Comparison of ENCODE assay signal across 19 cellular contexts in the genomic region with DNA sequence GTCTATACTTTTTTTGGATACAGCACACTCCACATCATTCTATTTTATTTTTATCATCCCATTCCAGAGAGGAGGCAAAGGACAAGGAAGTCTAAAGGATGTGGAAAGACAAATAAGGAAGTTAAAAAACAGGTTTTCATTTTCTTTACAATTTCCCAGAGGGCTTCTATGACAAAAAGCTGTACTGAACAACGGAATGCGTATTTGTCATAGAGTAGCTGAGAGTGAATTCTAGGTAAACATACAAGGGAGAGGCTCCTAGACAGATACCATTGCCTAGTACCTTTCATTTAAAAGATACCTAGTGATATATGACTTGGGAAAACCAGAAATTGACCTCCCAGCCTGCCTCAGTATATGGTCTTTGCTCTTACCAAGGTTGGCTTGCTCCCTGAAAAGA.
DNase-seq lines count a peak whose midpoint lies in the region; ATAC-seq, FAIRE-seq and TF ChIP-seq lines count a peak whose summit lies in the region.
"Had no signal": no experiment of that assay in that cellular context is flagged by ENCODE, and none has a peak within 500 bp of the region (broad histone marks: within the 10 kb centered on the region; RNA-seq: fewer than 3 reads in every experiment).

No MANE protein-coding gene starts in this region.

- no peak for FAIRE-seq in bronchial epithelial cell (lab: Jason Lieb, UNC)
- FAIRE-seq: G401.6, GM12892 had no signal

- no peak overlapping the region for H3K4me3 ChIP-seq in bronchial epithelial cell (ENCODE audit: low read depth, low read length)
- no peak overlapping the region for H3K4me3 ChIP-seq in thoracic aorta
- H3K4me3 ChIP-seq: BLaER1 treated with 17β-estradiol and CSF1 and Interleukin-3, amounts not matched to agents 10 nM and 100 nM; GM23338 had no signal

- no peaks in the 10 kb centered on the region for H3K27me3 ChIP-seq in bronchial epithelial cell (ENCODE audit: control insufficient read depth, insufficient read depth, low read length)
- no peaks in the 10 kb centered on the region for H3K27me3 ChIP-seq in thoracic aorta (replicated peaks; ENCODE audit: insufficient read depth)
- H3K27me3 ChIP-seq: BLaER1 treated with 17β-estradiol and CSF1 and Interleukin-3, amounts not matched to agents 10 nM and 100 nM had no signal

- ATAC-seq in thoracic aorta (ENCODE audit: insufficient number of reproducible peaks, low FRiP score, low read depth) = peak; percentile 36
- ATAC-seq: GM23338 had no signal

- H3K36me3 ChIP-seq in bronchial epithelial cell (ENCODE audit: control insufficient read depth, insufficient read depth, low read length) = no peaks in the 10 kb centered on the region
- no peaks in the 10 kb centered on the region for H3K36me3 ChIP-seq in thoracic aorta
- H3K36me3 ChIP-seq: BLaER1 treated with 17β-estradiol and CSF1 and Interleukin-3, amounts not matched to agents 10 nM and 100 nM had no signal

- no peak overlapping the region for H3K27ac ChIP-seq in thoracic aorta
- H3K27ac ChIP-seq: BLaER1 treated with 17β-estradiol and CSF1 and Interleukin-3, amounts not matched to agents 10 nM and 100 nM; HL-60 had no signal

- H3K4me1 ChIP-seq in thoracic aorta (ENCODE audit: control insufficient read depth in 1 of 2, low read depth in 2 of 2) = no peaks in the 10 kb centered on the region
- H3K4me1 ChIP-seq: BLaER1 treated with 17β-estradiol and CSF1 and Interleukin-3, amounts not matched to agents 10 nM and 100 nM had no signal

- no peaks in the 10 kb centered on the region for H3K9me3 ChIP-seq in thoracic aorta

- peak; percentile 0 for DNase-seq in HPDE6-E6E7 (ENCODE audit: extremely low spot score)
- DNase-seq in bronchial epithelial cell (ENCODE audit: low read depth) = peak; percentile 78
- peak; percentile 39 for DNase-seq in kidney tubule cell (ENCODE audit: low spot score)
- DNase-seq in thoracic aorta (ENCODE audit: low spot score) = no peak
- no peak for DNase-seq in activated naive CD4-positive, alpha-beta T cell (lab: John Stamatoyannopoulos, UW)
- no peak for DNase-seq in kidney glomerular epithelial cell (lab: John Stamatoyannopoulos, UW)
- DNase-seq in activated effector memory CD4-positive, alpha-beta T cell treated with Interleukin-2 at 50 U/mL for 16 hours = no peak
- DNase-seq: ACHN; Calu3; CD4-positive, alpha-beta T cell; DMS 273 treated with DMSO at 0.1 percent for 48 hours; DMS79 treated with DMSO at 0.1 percent for 48 hours; EL; H7 had no signal

- TF ChIP-seq CTCF in bronchial epithelial cell (IDR thresholded peaks at IDR 0.05; ENCODE audit: insufficient read depth, low read length, severe bottlenecking) = no peak
- no peak for TF ChIP-seq CTCF in thoracic aorta (IDR thresholded peaks at IDR 0.05)

Comparison
In these comparisons a context has a peak if more than half of its experiments do, and no peak if none do; other contexts are left out.
1. DNase-seq: peak in HPDE6-E6E7 (single experiment), bronchial epithelial cell (single experiment) and kidney tubule cell (single experiment); none in thoracic aorta (single experiment), activated naive CD4-positive, alpha-beta T cell (0 of 4), kidney glomerular epithelial cell (single experiment) and activated effector memory CD4-positive, alpha-beta T cell treated with Interleukin-2 at 50 U/mL for 16 hours (single experiment).